Comparison of ENCODE assay signal across 1 cellular context in genomic region chr2:47520825-47521665, GRCh38.
TF ChIP-seq lines count a peak whose summit lies in the region.

No MANE protein-coding gene starts in this region.

TF ChIP-seq in K562, 482 proteins besides CTCF, POLR2A, EP300 and RAD21 (continued from another document and continues in another):
- TF ChIP-seq E2F6 (IDR thresholded peaks at IDR 0.05; ENCODE audit: borderline replicate concordance in 1 of 2, extremely low read depth in 1 of 2, insufficient read depth in 1 of 2, insufficient read length in 1 of 2, low read depth in 1 of 2, low read length in 1 of 2, poor library complexity in 1 of 2, severe bottlenecking in 1 of 2), result peak in 1 of 2 experiments; percentile 7
- no peak for TF ChIP-seq SMARCB1 (IDR thresholded peaks at IDR 0.05; ENCODE audit: insufficient read length, low read depth)
- no peak for TF ChIP-seq NR4A1 (CRISPR knock-in tag; IDR thresholded peaks at IDR 0.05)
- no peak for TF ChIP-seq NR4A1 (tag; IDR thresholded peaks at IDR 0.05)
- TF ChIP-seq NR2C2 (CRISPR knock-in tag; IDR thresholded peaks at IDR 0.05), result no peak
- TF ChIP-seq NR2C2 (tag; IDR thresholded peaks at IDR 0.05), result 0 out of 2 replicates have a peak, but pooled peaks have one; percentile 40
- no peak for TF ChIP-seq SMARCA5 (IDR thresholded peaks at IDR 0.05)
- no peak for TF ChIP-seq ZFPM2 (CRISPR knock-in tag; IDR thresholded peaks at IDR 0.05)
- no peak for TF ChIP-seq TCF7L2 (IDR thresholded peaks at IDR 0.05; ENCODE audit: low read depth, low read length)
- TF ChIP-seq ZNF511 (CRISPR knock-in tag; IDR thresholded peaks at IDR 0.05), result no peak
- no peak for TF ChIP-seq THAP12 (CRISPR knock-in tag; IDR thresholded peaks at IDR 0.05)
- no peak for TF ChIP-seq THRAP3 (IDR thresholded peaks at IDR 0.05; ENCODE audit: borderline replicate concordance)
- TF ChIP-seq HOMEZ (CRISPR knock-in tag; IDR thresholded peaks at IDR 0.05), result no peak
- peak; percentile 58; the same call in 1 of the 2 replicates for TF ChIP-seq CTBP1 (IDR thresholded peaks at IDR 0.05; ENCODE audit: borderline replicate concordance)
- no peak for TF ChIP-seq WHSC1 (IDR thresholded peaks at IDR 0.05; ENCODE audit: low read length)
- no peak for TF ChIP-seq MITF (IDR thresholded peaks at IDR 0.05)
- no peak for TF ChIP-seq E2F3 (CRISPR knock-in tag; IDR thresholded peaks at IDR 0.05)
- TF ChIP-seq CHAMP1 (IDR thresholded peaks at IDR 0.05), result no peak
- no peak for TF ChIP-seq SAFB (IDR thresholded peaks at IDR 0.05; ENCODE audit: borderline replicate concordance, low read depth, low read length)
- peak; percentile 22; the same call in 1 of the 2 replicates for TF ChIP-seq PHF8 (IDR thresholded peaks at IDR 0.05; ENCODE audit: borderline replicate concordance, low read length)
- TF ChIP-seq NCOA4 (IDR thresholded peaks at IDR 0.05; ENCODE audit: partially characterized antibody), result no peak
- TF ChIP-seq PTTG1 (tag; IDR thresholded peaks at IDR 0.05; ENCODE audit: low read depth), result no peak
- TF ChIP-seq SIN3A (IDR thresholded peaks at IDR 0.05; ENCODE audit: borderline replicate concordance in 2 of 2, control insufficient read depth in 1 of 2, low read depth in 2 of 2, low read length in 2 of 2), result no peak
- peak; percentile 24; the same call in 1 of the 2 replicates for TF ChIP-seq SMAD4 (CRISPR knock-in tag; conservative IDR thresholded peaks at IDR 0.05)
- peak; percentile 68 for TF ChIP-seq RBFOX2 (IDR thresholded peaks at IDR 0.05; ENCODE audit: low read depth, low read length)
- no peak for TF ChIP-seq GTF3C2 (IDR thresholded peaks at IDR 0.05; ENCODE audit: borderline replicate concordance, extremely low read depth, insufficient read length)
- TF ChIP-seq KAT2B (IDR thresholded peaks at IDR 0.05; ENCODE audit: low read depth, low read length), result no peak
- TF ChIP-seq ZNF449 (CRISPR knock-in tag; IDR thresholded peaks at IDR 0.05), result no peak
- TF ChIP-seq THRA (IDR thresholded peaks at IDR 0.05), result no peak
- no peak for TF ChIP-seq LEF1 (IDR thresholded peaks at IDR 0.05)
- TF ChIP-seq SMAD1 (IDR thresholded peaks at IDR 0.05; ENCODE audit: low read depth, low read length, partially characterized antibody), result no peak
- no peak for TF ChIP-seq ZNF354B (CRISPR knock-in tag; IDR thresholded peaks at IDR 0.05)
- no peak for TF ChIP-seq BDP1 (IDR thresholded peaks at IDR 0.05; ENCODE audit: insufficient read depth, insufficient read length)
- no peak for TF ChIP-seq ZFP91 (CRISPR knock-in tag; IDR thresholded peaks at IDR 0.05)
- no peak for TF ChIP-seq ZNF316 (IDR thresholded peaks at IDR 0.05)
- TF ChIP-seq ZNF311 (CRISPR knock-in tag; IDR thresholded peaks at IDR 0.05), result no peak
- peak; percentile 49; the same call in 1 of the 2 replicates for TF ChIP-seq L3MBTL2 (IDR thresholded peaks at IDR 0.05)
- no peak for TF ChIP-seq ESRRA (IDR thresholded peaks at IDR 0.05; ENCODE audit: borderline replicate concordance, low read depth)
- no peak for TF ChIP-seq NR0B1 (IDR thresholded peaks at IDR 0.05; ENCODE audit: partially characterized antibody)
- TF ChIP-seq MLX (CRISPR knock-in tag; conservative IDR thresholded peaks at IDR 0.05), result no peak
- TF ChIP-seq NFYB (IDR thresholded peaks at IDR 0.05; ENCODE audit: extremely low read depth, insufficient read length), result no peak
- TF ChIP-seq BCOR (IDR thresholded peaks at IDR 0.05), result no peak
- TF ChIP-seq SPI1 (IDR thresholded peaks at IDR 0.05; ENCODE audit: borderline replicate concordance, low read depth, low read length), result no peak
- TF ChIP-seq CXXC5 (CRISPR knock-in tag; IDR thresholded peaks at IDR 0.05), result peak; percentile 31
- no peak for TF ChIP-seq DNMT1 (IDR thresholded peaks at IDR 0.05)
- no peak for TF ChIP-seq ZNF561 (CRISPR knock-in tag; conservative IDR thresholded peaks at IDR 0.05)
